ENCODE assay signal across 8 cellular contexts in genomic region chr1:222712253-222713090, GRCh38. TPM values are rescaled to one million over a fixed set of nuclear protein-coding genes. Genes with fewer than 3 reads are reported as not detected.
DNase-seq lines count a peak whose midpoint lies in the region; ATAC-seq, FAIRE-seq and TF ChIP-seq lines count a peak whose summit lies in the region.

Gene AIDA, minus strand, starts transcription at chr1:222712491. Its CDS starts 174 bp downstream, at chr1:222712317.
A gene with protein sequence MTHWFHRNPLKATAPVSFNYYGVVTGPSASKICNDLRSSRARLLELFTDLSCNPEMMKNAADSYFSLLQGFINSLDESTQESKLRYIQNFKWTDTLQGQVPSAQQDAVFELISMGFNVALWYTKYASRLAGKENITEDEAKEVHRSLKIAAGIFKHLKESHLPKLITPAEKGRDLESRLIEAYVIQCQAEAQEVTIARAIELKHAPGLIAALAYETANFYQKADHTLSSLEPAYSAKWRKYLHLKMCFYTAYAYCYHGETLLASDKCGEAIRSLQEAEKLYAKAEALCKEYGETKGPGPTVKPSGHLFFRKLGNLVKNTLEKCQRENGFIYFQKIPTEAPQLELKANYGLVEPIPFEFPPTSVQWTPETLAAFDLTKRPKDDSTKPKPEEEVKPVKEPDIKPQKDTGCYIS (plus strand): TSS chr1:222712564. CDS start chr1:222715700, 3,136 bp downstream.

- H3K27me3 ChIP-seq in bronchial epithelial cell (ENCODE audit: control insufficient read depth, insufficient read depth, low read length) (no peaks in the 10 kb centered on the region), spleen (replicated peaks in 1 of 7) (no peaks in the 10 kb centered on the region)

- peak within 1 kb of the TSS; percentile 92 to 99 (median 98) for H3K27ac ChIP-seq in spleen

- H3K4me3 ChIP-seq in bronchial epithelial cell (ENCODE audit: low read depth, low read length) (peak within 1 kb of the TSS; percentile 49), spleen (peak within 1 kb of the TSS; percentile 85 to 98 (median 94))

- ATAC-seq in GM19023 (IDR thresholded peaks at IDR 0.05; ENCODE audit: unreplicated experiment): peak; percentile 83
- ATAC-seq in HG03196 (IDR thresholded peaks at IDR 0.05; ENCODE audit: unreplicated experiment): peak; percentile 72
- peak; percentile 80 for ATAC-seq in WTC11

- peaks cover 23 to 79% (median 57%) of the 10 kb centered on the region in 6 donors for H3K4me1 ChIP-seq in spleen

- intact Hi-C loops in spleen (cut with DNase I; ENCODE audit: low total_unique reads): no loop called here

- H3K4me1 Mint-ChIP-seq in WTC11: peaks cover 16% of the 10 kb centered on the region
- H3K4me1 Mint-ChIP-seq in immature natural killer cell: peaks cover 51 to 69% of the 10 kb centered on the region in 2 donors

- FAIRE-seq in bronchial epithelial cell (lab: Jason Lieb, UNC): no peak

- H3K9me3 ChIP-seq in spleen: no peaks in the 10 kb centered on the region

- DNase-seq in AG08395 (ENCODE audit: low spot score) (peak; percentile 94), NCI-H226 (peak; percentile 29), WTC11 (ENCODE audit: low spot score) (peak; percentile 94), bronchial epithelial cell (ENCODE audit: low read depth) (peak; percentile 55), immature natural killer cell (peak; percentile 94), spleen (peak; percentile 99)

- POLR2A ChIA-PET in WTC11 (lab: Charles Lee): interaction anchor here (1.3 to 1.7 kb wide), 2 partner anchors 24 to 69 kb away, joined by 4 to 6 read pairs; partner anchors contain the start of gene FAM177B

- H3K4me3 Mint-ChIP-seq in WTC11 (peak within 1 kb of the TSS; percentile 94), immature natural killer cell (peak within 1 kb of the TSS; percentile 95 to 100 (median 98))

- H3K36me3 ChIP-seq in bronchial epithelial cell (ENCODE audit: control insufficient read depth, insufficient read depth, low read length) (peaks cover 2% of the 10 kb centered on the region), spleen (peaks cover 0 to 48% (median 19%) of the 10 kb centered on the region in 6 donors)

- H3K9me3 Mint-ChIP-seq in WTC11: no peaks in the 10 kb centered on the region
- H3K9me3 Mint-ChIP-seq in immature natural killer cell: peaks cover 0 to 1% (median 0%) of the 10 kb centered on the region in 6 donors

- H3K27ac Mint-ChIP-seq in WTC11 (peak within 1 kb of the TSS; percentile 98), immature natural killer cell (peak within 1 kb of the TSS; percentile 97 to 100 (median 99))

- CTCF ChIA-PET in WTC11 (lab: Charles Lee): interaction anchor here (1.8 kb wide), 1 partner anchor 378 kb away, joined by 6 read pairs; no protein-coding TSS in a partner anchor

- TF ChIP-seq POLR2A in spleen (IDR thresholded peaks at IDR 0.05): peak in 1 of 3 donors; percentile 70

- TF ChIP-seq CTCF in WTC11 (IDR thresholded peaks at IDR 0.05) (no peak), bronchial epithelial cell (IDR thresholded peaks at IDR 0.05; ENCODE audit: insufficient read depth, low read length, severe bottlenecking) (no peak), spleen (IDR thresholded peaks at IDR 0.05 in 8 of 11, conservative IDR thresholded peaks at IDR 0.05 in 3 of 11) (no peak)

- H3K36me3 Mint-ChIP-seq in WTC11 (peaks cover 3% of the 10 kb centered on the region; the same call in 1 of the 2 replicates), immature natural killer cell (peaks cover 3 to 9% (median 4%) of the 10 kb centered on the region in 3 donors)

- H3K27me3 Mint-ChIP-seq in WTC11 (ENCODE audit: low read depth) (no peaks in the 10 kb centered on the region), immature natural killer cell (ENCODE audit: low read depth in 3 of 3) (peaks cover 11 to 20% (median 12%) of the 10 kb centered on the region in 3 donors)

- WGBS in spleen, 5 donors: 0 to 3% (median 1%) methylated on average over 40 to 55 of the region's 62 CpGs

TF ChIP-seq in WTC11, 78 proteins besides CTCF, POLR2A, EP300 and RAD21 (continues in another document):
- TF ChIP-seq CBFB (CRISPR knock-in tag; IDR thresholded peaks at IDR 0.05; ENCODE audit: low read depth): no peak
- TF ChIP-seq ZNF425 (CRISPR knock-in tag; conservative IDR thresholded peaks at IDR 0.05): no peak
- TF ChIP-seq USF2 (CRISPR knock-in tag; IDR thresholded peaks at IDR 0.05): peak; percentile 98
- TF ChIP-seq, protein P1, sequence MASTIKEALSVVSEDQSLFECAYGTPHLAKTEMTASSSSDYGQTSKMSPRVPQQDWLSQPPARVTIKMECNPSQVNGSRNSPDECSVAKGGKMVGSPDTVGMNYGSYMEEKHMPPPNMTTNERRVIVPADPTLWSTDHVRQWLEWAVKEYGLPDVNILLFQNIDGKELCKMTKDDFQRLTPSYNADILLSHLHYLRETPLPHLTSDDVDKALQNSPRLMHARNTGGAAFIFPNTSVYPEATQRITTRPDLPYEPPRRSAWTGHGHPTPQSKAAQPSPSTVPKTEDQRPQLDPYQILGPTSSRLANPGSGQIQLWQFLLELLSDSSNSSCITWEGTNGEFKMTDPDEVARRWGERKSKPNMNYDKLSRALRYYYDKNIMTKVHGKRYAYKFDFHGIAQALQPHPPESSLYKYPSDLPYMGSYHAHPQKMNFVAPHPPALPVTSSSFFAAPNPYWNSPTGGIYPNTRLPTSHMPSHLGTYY (CRISPR knock-in tag; IDR thresholded peaks at IDR 0.05): no peak
- TF ChIP-seq FOXK1 (CRISPR knock-in tag; IDR thresholded peaks at IDR 0.05): no peak; the same call in 1 of the 2 replicates
- no peak for TF ChIP-seq OVOL2 (CRISPR knock-in tag; IDR thresholded peaks at IDR 0.05; ENCODE audit: borderline replicate concordance)
- TF ChIP-seq TP53 (CRISPR knock-in tag; IDR thresholded peaks at IDR 0.05): no peak
- no peak for TF ChIP-seq ZNF416 (CRISPR knock-in tag; IDR thresholded peaks at IDR 0.05)
- TF ChIP-seq NFYB (CRISPR knock-in tag; conservative IDR thresholded peaks at IDR 0.05; ENCODE audit: low read depth): no peak
- no peak for TF ChIP-seq MXD4 (CRISPR knock-in tag; IDR thresholded peaks at IDR 0.05; ENCODE audit: borderline replicate concordance)
- TF ChIP-seq EMX1 (CRISPR knock-in tag; IDR thresholded peaks at IDR 0.05): no peak; the same call in 1 of the 2 replicates
- TF ChIP-seq STAT6 (CRISPR knock-in tag; conservative IDR thresholded peaks at IDR 0.05; ENCODE audit: low read depth): no peak
- no peak for TF ChIP-seq IRF1 (CRISPR knock-in tag; IDR thresholded peaks at IDR 0.05)

RNA-seq across cellular contexts. Expression of gene AIDA, which starts in this region (rescaled TPM):
- 75.2 to 81.2 TPM (median 78.9 TPM) in 3 replicates for total RNA-seq in WTC11 (2021)
- 25.0 and 31.2 TPM in 2 replicates for total RNA-seq in bronchial epithelial cell
- 10 to 100 TPM; 16.7 to 22.0 (median 21.2) TPM for polyA plus RNA-seq in immature natural killer cell
- total RNA-seq in spleen: 10 to 100 TPM; 42.7 to 57.8 (median 53.0) TPM
- 10 to 100 TPM; 33.0 to 50.3 (median 39.8) TPM for polyA plus RNA-seq in spleen

RNA-seq across cellular contexts. Expression of the second gene that starts in this region (rescaled TPM):
- total RNA-seq in WTC11 (2021) (27.1 to 27.9 TPM (median 27.9 TPM) in 3 replicates), bronchial epithelial cell (43.2 and 49.5 TPM in 2 replicates), spleen (10 to 100 TPM; 35.5 to 76.6 (median 57.5) TPM)
- polyA plus RNA-seq in immature natural killer cell (10 to 100 TPM; 17.5 to 26.5 (median 22.1) TPM), spleen (10 to 100 TPM; 18.5 to 24.6 (median 20.6) TPM)

Comparison
In these comparisons a context has a peak if more than half of its experiments do, and no peak if none do; other contexts are left out.
1. Peak in every context shown above with its lines: DNase-seq, ATAC-seq, H3K4me3 ChIP-seq and H3K27ac ChIP-seq.
2. DNase-seq: peak in every context shown above with its lines; median percentile 99 in spleen; 94 in AG08395; 94 in WTC11; 94 in immature natural killer cell; 55 in bronchial epithelial cell; 29 in NCI-H226.